ENCODE assay signal across 18 cellular contexts in genomic region chr15:43404130-43404529, GRCh38.
"Had no signal": no experiment of that assay in that cellular context is flagged by ENCODE, and none has a peak within 500 bp of the region (broad histone marks: within the 10 kb centered on the region; RNA-seq: fewer than 3 reads in every experiment).

No MANE protein-coding gene starts in this region.

- H3K9me3 Mint-ChIP-seq: activated CD4-positive, alpha-beta memory T cell treated with anti-CD3 and anti-CD28 coated beads, Interleukin-2, amount 10 ng/mL, durations not matched to agents 7 days and 5 days; activated naive CD8-positive, alpha-beta T cell treated with anti-CD3 and anti-CD28 coated beads, Interleukin-2, amount 10 ng/mL, durations not matched to agents 7 days and 5 days; activated T-cell treated with anti-CD3 and anti-CD28 coated beads, Interleukin-2, amount 50 U/mL, for 4 hours; central memory CD8-positive, alpha-beta T cell; mesothelial cell of epicardium; stimulated activated memory B cell treated with anti-CD40 and anti-IgM and Interleukin-4, amounts not matched to agents 10 μg/mL and 1 μg/mL and 100 μg/mL, for 72 hours; type B pancreatic cell had no signal

- H3K4me1 Mint-ChIP-seq: activated naive CD8-positive, alpha-beta T cell treated with anti-CD3 and anti-CD28 coated beads, Interleukin-2, amount 10 ng/mL, durations not matched to agents 7 days and 5 days; mesothelial cell of epicardium; stimulated activated memory B cell treated with anti-CD40 and anti-IgM and Interleukin-4, amounts not matched to agents 10 μg/mL and 1 μg/mL and 100 μg/mL, for 72 hours had no signal

- H3K27me3 Mint-ChIP-seq: activated CD4-positive, alpha-beta memory T cell treated with anti-CD3 and anti-CD28 coated beads, Interleukin-2, amount 10 ng/mL, durations not matched to agents 7 days and 5 days; activated naive CD8-positive, alpha-beta T cell treated with anti-CD3 and anti-CD28 coated beads, Interleukin-2, amount 10 ng/mL, durations not matched to agents 7 days and 5 days; central memory CD8-positive, alpha-beta T cell; stimulated activated memory B cell treated with anti-CD40 and anti-IgM and Interleukin-4, amounts not matched to agents 10 μg/mL and 1 μg/mL and 100 μg/mL, for 72 hours; type B pancreatic cell had no signal

- H3K27ac ChIP-seq: brain microvascular endothelial cell, coronary artery, lower lobe of right lung, pancreas, SJSA1, WERI-Rb-1 had no signal

- DNase-seq: activated CD4-positive, alpha-beta memory T cell treated with anti-CD3 and anti-CD28 coated beads, Interleukin-2, amount 10 ng/mL, durations not matched to agents 7 days and 5 days; activated gamma-delta T cell; activated naive CD8-positive, alpha-beta T cell treated with anti-CD3 and anti-CD28 coated beads, Interleukin-2, amount 10 ng/mL, durations not matched to agents 7 days and 5 days; activated T-cell treated with anti-CD3 and anti-CD28 coated beads, Interleukin-2, amount 50 U/mL, for 4 hours; brain microvascular endothelial cell; effector CD8-positive, alpha-beta T cell; foreskin melanocyte; lower lobe of right lung; pancreas; stimulated activated CD4-positive, alpha-beta T cell treated with anti-CD3 and anti-CD28 coated beads, Interleukin-12 subunit alpha, Interleukin-12 subunit beta, amount 100 ng/mL, for 4 hours; stimulated activated CD4-positive, alpha-beta T cell treated with anti-CD3 and anti-CD28 coated beads, Interleukin-2, amount 100 ng/mL, for 24 hours; WERI-Rb-1 had no signal

- H3K4me1 ChIP-seq: lower lobe of right lung, pancreas, SJSA1 had no signal

- H3K4me3 ChIP-seq: coronary artery, lower lobe of right lung, pancreas, SJSA1 had no signal

- ATAC-seq: activated T-cell treated with anti-CD3 and anti-CD28 coated beads, Interleukin-2, amount 50 U/mL, for 4 hours; lower lobe of right lung; pancreas; stimulated activated memory B cell treated with anti-CD40 and anti-IgM and Interleukin-4, amounts not matched to agents 10 μg/mL and 1 μg/mL and 100 μg/mL, for 72 hours had no signal

- H3K4me3 Mint-ChIP-seq: activated CD4-positive, alpha-beta memory T cell treated with anti-CD3 and anti-CD28 coated beads, Interleukin-2, amount 10 ng/mL, durations not matched to agents 7 days and 5 days; activated naive CD8-positive, alpha-beta T cell treated with anti-CD3 and anti-CD28 coated beads, Interleukin-2, amount 10 ng/mL, durations not matched to agents 7 days and 5 days; activated T-cell treated with anti-CD3 and anti-CD28 coated beads, Interleukin-2, amount 50 U/mL, for 4 hours; central memory CD8-positive, alpha-beta T cell; mesothelial cell of epicardium; stimulated activated memory B cell treated with anti-CD40 and anti-IgM and Interleukin-4, amounts not matched to agents 10 μg/mL and 1 μg/mL and 100 μg/mL, for 72 hours; type B pancreatic cell had no signal

- H3K27me3 ChIP-seq: brain microvascular endothelial cell, pancreas, SJSA1 had no signal

- H3K27ac Mint-ChIP-seq: activated CD4-positive, alpha-beta memory T cell treated with anti-CD3 and anti-CD28 coated beads, Interleukin-2, amount 10 ng/mL, durations not matched to agents 7 days and 5 days; activated naive CD8-positive, alpha-beta T cell treated with anti-CD3 and anti-CD28 coated beads, Interleukin-2, amount 10 ng/mL, durations not matched to agents 7 days and 5 days; mesothelial cell of epicardium; stimulated activated memory B cell treated with anti-CD40 and anti-IgM and Interleukin-4, amounts not matched to agents 10 μg/mL and 1 μg/mL and 100 μg/mL, for 72 hours; type B pancreatic cell had no signal

- H3K9me3 ChIP-seq: lower lobe of right lung, pancreas, SJSA1 had no signal
